In genomic region chr2:69776886-69777777, GRCh38 we compare ENCODE assay signal across 29 cellular contexts. TPM values are rescaled to one million over a fixed set of nuclear protein-coding genes. Genes with fewer than 3 reads are reported as not detected.
DNase-seq lines count a peak whose midpoint lies in the region; ATAC-seq, FAIRE-seq and TF ChIP-seq lines count a peak whose summit lies in the region.
"Had no signal": no experiment of that assay in that cellular context is flagged by ENCODE, and none has a peak within 500 bp of the region (broad histone marks: within the 10 kb centered on the region; RNA-seq: fewer than 3 reads in every experiment).

No MANE protein-coding gene starts in this region.

- H2BK5ac ChIP-seq in H1 (ENCODE audit: low read depth, low read length) (peak overlapping the region; percentile 66; the same call in 1 of the 2 replicates), mesenchymal stem cell (ENCODE audit: low read depth, low read length, poor library complexity, severe bottlenecking) (no peak overlapping the region)

- H2BK12ac ChIP-seq in H1 (ENCODE audit: low read depth, low read length) (peak overlapping the region; percentile 76), mesenchymal stem cell (ENCODE audit: low read length in 2 of 2) (peak overlapping the region; percentile 28 to 45)

- H3K79me1 ChIP-seq in H1 (ENCODE audit: low read depth, low read length) (no peaks in the 10 kb centered on the region), mesenchymal stem cell (replicated peaks; ENCODE audit: low read length, poor library complexity, severe bottlenecking) (peaks cover 31% of the 10 kb centered on the region)

- H3K18ac ChIP-seq in H1 (ENCODE audit: extremely low read depth, low read length) (peak overlapping the region; percentile 62), mesenchymal stem cell (ENCODE audit: low read depth in 1 of 2, low read length in 2 of 2) (no peak overlapping the region)

- intact Hi-C loops in natural killer cell (cut with micrococcal nuclease), result loop anchor here (5.0 kb wide), 1 partner anchor 35 kb away; the partner anchor contains the start of gene ANXA4

- H4K20me1 ChIP-seq in H1 (replicated peaks in 1 of 2; ENCODE audit: control insufficient read depth in 1 of 2, insufficient read depth in 2 of 2, low read length in 2 of 2), result no peaks in the 10 kb centered on the region

- peak in 1 of 2 experiments; percentile 91; a peak in 1 of 3 replicates for TF ChIP-seq EP300 in H1 (IDR thresholded peaks at IDR 0.05; ENCODE audit: borderline replicate concordance in 1 of 2, low read depth in 2 of 2, low read length in 2 of 2)

- FAIRE-seq in H1 (lab: Jason Lieb, UNC), result no peak
- FAIRE-seq: A204.1 had no signal

- H3K36me3 Mint-ChIP-seq in natural killer cell, result no peaks in the 10 kb centered on the region
- H3K36me3 Mint-ChIP-seq in natural killer cell treated with Interleukin-12 subunit alpha and Interleukin-12 subunit beta and Interleukin-15 and Interleukin-18, amount 100 ng/mL, for 72 hours, result no peaks in the 10 kb centered on the region
- H3K36me3 Mint-ChIP-seq: stimulated activated effector memory CD8-positive, alpha-beta T cell treated with anti-CD3 and anti-CD28 coated beads, Interleukin-12 subunit alpha, Interleukin-12 subunit beta, amount 100 ng/mL, for 72 hours had no signal

- H2BK20ac ChIP-seq in H1 (ENCODE audit: low read length), result 0 out of 2 replicates have a peak overlapping the region, but pooled peaks have one; percentile 64

- H2AK5ac ChIP-seq in H1 (ENCODE audit: low read depth, low read length) (peak overlapping the region; percentile 33; the same call in 1 of the 2 replicates), mesenchymal stem cell (ENCODE audit: low read length, severe bottlenecking) (peak overlapping the region; percentile 80)

- H3K4me1 ChIP-seq in H1 (replicated peaks in 1 of 4; ENCODE audit: control insufficient read depth in 3 of 4, insufficient read depth in 4 of 4, low read length in 3 of 4) (peaks cover 2 to 26% (median 13%) of the 10 kb centered on the region in 4 experiments), mesenchymal stem cell (ENCODE audit: control insufficient read depth, insufficient read depth, low read depth, low read length) (peaks cover 12% of the 10 kb centered on the region)

- H3K9ac ChIP-seq in H1 (replicated peaks in 1 of 4; ENCODE audit: extremely low read depth in 1 of 4, low read depth in 3 of 4, low read length in 3 of 4) (no peak overlapping the region), mesenchymal stem cell (ENCODE audit: low read length) (no peak overlapping the region)

- H3K27ac ChIP-seq in H1 (ENCODE audit: low read depth, low read length) (peak overlapping the region; percentile 74), mesenchymal stem cell (ENCODE audit: low read length, poor library complexity, severe bottlenecking) (no peak overlapping the region)

- H3K23me2 ChIP-seq in H1 (ENCODE audit: low read depth, low read length), result no peaks in the 10 kb centered on the region

- H3K79me2 ChIP-seq in H1 (ENCODE audit: control insufficient read depth in 1 of 2, insufficient read depth in 2 of 2, low read length in 2 of 2), result no peaks in the 10 kb centered on the region

- H4K5ac ChIP-seq in H1 (ENCODE audit: insufficient read length, low read depth, low read length), result peak overlapping the region; percentile 29

- H3K14ac ChIP-seq in H1 (ENCODE audit: insufficient read length), result no peak overlapping the region
- H3K14ac ChIP-seq in mesenchymal stem cell (ENCODE audit: low read length in 2 of 2), result no peak overlapping the region

- ATAC-seq in natural killer cell (no peak), HG02798 (IDR thresholded peaks at IDR 0.05; ENCODE audit: poor library complexity, unreplicated experiment) (no peak)
- ATAC-seq in natural killer cell treated with Interleukin-12 subunit alpha and Interleukin-12 subunit beta and Interleukin-15 and Interleukin-18, amount 100 ng/mL, for 72 hours, result no peak
- ATAC-seq: activated T-helper 17 cell treated with anti-CD3 and anti-CD28 coated beads, Interleukin-2, amount 50 U/mL, for 72 hours; gastrocnemius medialis; left ventricle myocardium superior; stimulated activated effector memory CD8-positive, alpha-beta T cell treated with anti-CD3 and anti-CD28 coated beads, Interleukin-12 subunit alpha, Interleukin-12 subunit beta, amount 100 ng/mL, for 72 hours had no signal

- no peak for TF ChIP-seq CTCF in natural killer cell (IDR thresholded peaks at IDR 0.05)
- no peak for TF ChIP-seq CTCF in H1 (IDR thresholded peaks at IDR 0.05; ENCODE audit: control extremely low read depth in 1 of 3, insufficient read depth in 1 of 3, low read depth in 1 of 3, low read length in 3 of 3)

- peak in 1 of 2 experiments; percentile 16; a peak in 1 of 3 replicates for TF ChIP-seq POLR2A in H1 (IDR thresholded peaks at IDR 0.05; ENCODE audit: control extremely low read depth in 1 of 2, low read depth in 2 of 2, low read length in 2 of 2)

- H4K91ac ChIP-seq in H1 (replicated peaks; ENCODE audit: insufficient read length, low read length) (no peak overlapping the region), mesenchymal stem cell (ENCODE audit: low read length) (peak overlapping the region; percentile 4)

- no peak for TF ChIP-seq RAD21 in H1 (IDR thresholded peaks at IDR 0.05 in 1 of 2, conservative IDR thresholded peaks at IDR 0.05 in 1 of 2; ENCODE audit: low read depth in 2 of 2, low read length in 2 of 2)

- H3K9me3 ChIP-seq in H1 (ENCODE audit: insufficient read depth in 2 of 2, low read depth in 1 of 2, low read length in 1 of 2), result no peaks in the 10 kb centered on the region
- no peaks in the 10 kb centered on the region for H3K9me3 ChIP-seq in mesenchymal stem cell (ENCODE audit: control insufficient read depth, low read length)
- H3K9me3 ChIP-seq: gastrocnemius medialis, upper lobe of left lung had no signal

- H3K27me3 ChIP-seq in H1 (replicated peaks in 1 of 4; ENCODE audit: control insufficient read depth in 3 of 4, extremely low read depth in 1 of 4, insufficient read depth in 3 of 4, low read length in 3 of 4), result no peaks in the 10 kb centered on the region
- H3K27me3 ChIP-seq in mesenchymal stem cell (ENCODE audit: control insufficient read depth in 1 of 2, insufficient read depth in 1 of 2, low read length in 2 of 2), result no peaks in the 10 kb centered on the region
- H3K27me3 ChIP-seq: gastrocnemius medialis, upper lobe of left lung had no signal

- H3K23ac ChIP-seq in H1 (ENCODE audit: insufficient read length) (no peak overlapping the region), mesenchymal stem cell (ENCODE audit: low read length in 2 of 2) (no peak overlapping the region)

- H3K4me3 Mint-ChIP-seq in natural killer cell, result no peak overlapping the region
- no peak overlapping the region for H3K4me3 Mint-ChIP-seq in natural killer cell treated with Interleukin-12 subunit alpha and Interleukin-12 subunit beta and Interleukin-15 and Interleukin-18, amount 100 ng/mL, for 72 hours
- H3K4me3 Mint-ChIP-seq: activated naive CD4-positive, alpha-beta T cell treated with anti-CD3 and anti-CD28 coated beads, Interleukin-2, amount 10 ng/mL, durations not matched to agents 7 days and 5 days; activated T-helper 17 cell treated with anti-CD3 and anti-CD28 coated beads, Interleukin-2, amount 50 U/mL, for 72 hours; brain; CD4-positive, alpha-beta T cell; stimulated activated effector memory CD8-positive, alpha-beta T cell treated with anti-CD3 and anti-CD28 coated beads, Interleukin-12 subunit alpha, Interleukin-12 subunit beta, amount 100 ng/mL, for 72 hours had no signal

- H3K4me2 ChIP-seq in H1 (ENCODE audit: insufficient read depth in 1 of 2, low read depth in 2 of 2, low read length in 2 of 2) (peak overlapping the region; percentile 47 to 58; a peak in 2 of 4 replicates), mesenchymal stem cell (ENCODE audit: low read length, poor library complexity, severe bottlenecking) (no peak overlapping the region)

- POLR2A ChIA-PET in H1 (lab: Charles Lee; ENCODE audit: partially characterized antibody), result interaction anchor here (0.6 to 2.7 kb wide), 9 partner anchors 9 to 347 kb away, joined by 3 to 9 read pairs (median 3); partner anchors contain the start of gene ANXA4

- no peak overlapping the region for H2BK120ac ChIP-seq in H1 (replicated peaks; ENCODE audit: low read depth, low read length)
- H2BK120ac ChIP-seq in mesenchymal stem cell (ENCODE audit: low read depth, low read length), result no peak overlapping the region

- H3K56ac ChIP-seq in H1 (replicated peaks; ENCODE audit: insufficient read length, low read depth, low read length), result no peak overlapping the region

- H4K8ac ChIP-seq in H1 (ENCODE audit: extremely low read depth, insufficient read depth, low read length) (no peak overlapping the region), mesenchymal stem cell (ENCODE audit: low read length) (no peak overlapping the region)

- CTCF ChIA-PET in H1 (lab: Charles Lee; ENCODE audit: partially characterized antibody), result interaction anchor here (0.5 to 3.9 kb wide), 7 partner anchors 9 to 401 kb away, joined by 3 to 16 read pairs (median 3); no protein-coding TSS in a partner anchor

- no peaks in the 10 kb centered on the region for H3K27me3 Mint-ChIP-seq in natural killer cell (ENCODE audit: low read depth in 2 of 2)
- no peaks in the 10 kb centered on the region for H3K27me3 Mint-ChIP-seq in natural killer cell treated with Interleukin-12 subunit alpha and Interleukin-12 subunit beta and Interleukin-15 and Interleukin-18, amount 100 ng/mL, for 72 hours
- H3K27me3 Mint-ChIP-seq: activated T-helper 17 cell treated with anti-CD3 and anti-CD28 coated beads, Interleukin-2, amount 50 U/mL, for 72 hours; CD4-positive, alpha-beta T cell had no signal

- H3K36me3 ChIP-seq in H1 (ENCODE audit: control insufficient read depth in 2 of 4, insufficient read depth in 4 of 4, low read length in 3 of 4) (no peaks in the 10 kb centered on the region), mesenchymal stem cell (ENCODE audit: control insufficient read depth in 1 of 2, insufficient read depth in 2 of 2, low read depth in 1 of 2, low read length in 2 of 2) (peaks cover 15 to 16% of the 10 kb centered on the region in 2 experiments)
- H3K36me3 ChIP-seq: gastrocnemius medialis, upper lobe of left lung had no signal

- H2AFZ ChIP-seq in H1 (ENCODE audit: low read length) (no peak overlapping the region), mesenchymal stem cell (ENCODE audit: low read depth, low read length) (no peak overlapping the region)

- no peaks in the 10 kb centered on the region for H3K9me3 Mint-ChIP-seq in natural killer cell
- H3K9me3 Mint-ChIP-seq in natural killer cell treated with Interleukin-12 subunit alpha and Interleukin-12 subunit beta and Interleukin-15 and Interleukin-18, amount 100 ng/mL, for 72 hours, result no peaks in the 10 kb centered on the region
- H3K9me3 Mint-ChIP-seq: activated T-helper 17 cell treated with anti-CD3 and anti-CD28 coated beads, Interleukin-2, amount 50 U/mL, for 72 hours; CD4-positive, alpha-beta T cell; stimulated activated effector memory CD8-positive, alpha-beta T cell treated with anti-CD3 and anti-CD28 coated beads, Interleukin-12 subunit alpha, Interleukin-12 subunit beta, amount 100 ng/mL, for 72 hours had no signal

- H3K4me3 ChIP-seq in H1 (ENCODE audit: extremely low read depth in 1 of 4, insufficient read depth in 2 of 4, low read depth in 3 of 4, low read length in 4 of 4) (peak overlapping the region in 1 of 4 experiments; percentile 18; a peak in 1 of 8 replicates), mesenchymal stem cell (ENCODE audit: insufficient read depth in 1 of 2, low read depth in 1 of 2, low read length in 2 of 2) (no peak overlapping the region)
- H3K4me3 ChIP-seq: gastrocnemius medialis, upper lobe of left lung had no signal

- H3K27ac Mint-ChIP-seq in natural killer cell, result peak overlapping the region; percentile 38 to 82
- H3K27ac Mint-ChIP-seq in natural killer cell treated with Interleukin-12 subunit alpha and Interleukin-12 subunit beta and Interleukin-15 and Interleukin-18, amount 100 ng/mL, for 72 hours, result no peak overlapping the region
- H3K27ac Mint-ChIP-seq: activated naive CD4-positive, alpha-beta T cell treated with anti-CD3 and anti-CD28 coated beads, Interleukin-2, amount 10 ng/mL, durations not matched to agents 7 days and 5 days; activated T-helper 17 cell treated with anti-CD3 and anti-CD28 coated beads, Interleukin-2, amount 50 U/mL, for 72 hours; CD4-positive, alpha-beta T cell; stimulated activated effector memory CD8-positive, alpha-beta T cell treated with anti-CD3 and anti-CD28 coated beads, Interleukin-12 subunit alpha, Interleukin-12 subunit beta, amount 100 ng/mL, for 72 hours had no signal

- WGBS in H1 (ENCODE audit: extremely low coverage in 1 of 2, insufficient coverage in 1 of 2, insufficient read length in 1 of 2, insufficient replicate concordance in 2 of 2, low coverage in 1 of 2, low lambda C conversion rate in 2 of 2, missing lambda C conversion rate in 1 of 2), 2 experiments, result 55% methylated on average over 9 of the region's 9 CpGs; no CpG with 5 or more reads in 1 of the 2 experiments
- 49% methylated on average over 2 of the region's 9 CpGs for WGBS in mesenchymal stem cell

- DNase-seq in natural killer cell, result no peak
- no peak for DNase-seq in natural killer cell treated with Interleukin-12 subunit alpha and Interleukin-12 subunit beta and Interleukin-15 and Interleukin-18, amount 100 ng/mL, for 72 hours (ENCODE audit: low spot score)
- DNase-seq in H1 (ENCODE audit: low read depth in 1 of 2, low spot score in 2 of 2), result peak in 1 of 2 experiments; percentile 17
- no peak for DNase-seq in mesenchymal stem cell
- no peak for DNase-seq in NCI-H1105 treated with DMSO at 0.1 percent for 48 hours (lab: John Stamatoyannopoulos, UW)
- DNase-seq in 8988T, result no peak
- DNase-seq in NCI-H226, result no peak
- DNase-seq: activated CD4-positive, alpha-beta T cell treated with anti-CD3 and anti-CD28 coated beads for 48 hours; activated naive CD4-positive, alpha-beta T cell treated with anti-CD3 and anti-CD28 coated beads, Interleukin-2, amount 10 ng/mL, durations not matched to agents 7 days and 5 days; AML-193; CD4-positive, alpha-beta T cell; gastrocnemius medialis; hippocampal formation; KBM-7; left ventricle myocardium superior; NCI-H1092; NCI-H187; NCI-H2171; NCI-H510A; occipital lobe; stimulated activated CD4-positive, alpha-beta T cell treated with anti-CD3 and anti-CD28 coated beads, Interleukin-15, amount 100 ng/mL, for 24 hours; substantia nigra; T-helper 9 cell; upper lobe of left lung had no signal

- H2BK15ac ChIP-seq in H1 (ENCODE audit: low read length), result no peak overlapping the region
- H2BK15ac ChIP-seq in mesenchymal stem cell (ENCODE audit: low read depth, poor library complexity, severe bottlenecking), result peak overlapping the region; percentile 36

- peaks cover 50 to 54% of the 10 kb centered on the region in 2 donors for H3K4me1 Mint-ChIP-seq in natural killer cell
- peaks cover 32 to 44% of the 10 kb centered on the region in 2 donors for H3K4me1 Mint-ChIP-seq in natural killer cell treated with Interleukin-12 subunit alpha and Interleukin-12 subunit beta and Interleukin-15 and Interleukin-18, amount 100 ng/mL, for 72 hours (ENCODE audit: low read depth in 2 of 2)

- no peak overlapping the region for H3K4ac ChIP-seq in H1 (replicated peaks; ENCODE audit: insufficient read length, low read depth, low read length)
- H3K4ac ChIP-seq in mesenchymal stem cell (ENCODE audit: low read depth in 1 of 2, low read length in 2 of 2), result peak overlapping the region in 1 of 2 experiments; percentile 21

RNA-seq across cellular contexts. Expression of gene ANXA4, which starts 35.2 kb away (rescaled TPM):
- total RNA-seq in natural killer cell, result 10 to 100 TPM; 44.6 to 63.6 (median 55.8) TPM
- 10 to 100 TPM; 15.2 to 21.7 TPM for total RNA-seq in natural killer cell treated with Interleukin-12 subunit alpha and Interleukin-12 subunit beta and Interleukin-15 and Interleukin-18, amount 100 ng/mL, for 72 hours
- total RNA-seq in H1 (2021; fragmentation: NEBNext Ultra II Directional; extraction: Animal tissue kit (Norgen Biotek cat#: 25700)), result 16.9 and 17.6 TPM in 2 replicates
- 8.9 and 9.4 TPM in 2 replicates for polyA plus RNA-seq in H1 (2011; rRNA removed)
- 17.2 TPM for polyA plus RNA-seq in H1 (2011; cell fraction: cytosol; rRNA removed)
- polyA plus RNA-seq in H1 (2011; cell fraction: nucleus; rRNA removed), result 20.7 TPM
- polyA plus RNA-seq in H1 (2012, experiment 1 of 2), result 21.8 to 31.5 TPM (median 26.2 TPM) in 4 replicates
- polyA plus RNA-seq in H1 (2012, experiment 2 of 2), result 5.4 TPM
- 10.7 TPM for polyA plus RNA-seq in H1 (2013, experiment 1 of 2)
- 9.8 TPM for polyA plus RNA-seq in H1 (2013, experiment 2 of 2)
- polyA minus RNA-seq in H1 (2011; rRNA and poly(A)+ RNA removed), result 24.1 and 26.9 TPM in 2 replicates
- 6.3 TPM for polyA minus RNA-seq in H1 (2011; cell fraction: cytosol; rRNA and poly(A)+ RNA removed)
- polyA minus RNA-seq in H1 (2011; cell fraction: nucleus; rRNA and poly(A)+ RNA removed), result 9.0 TPM
- 99.3 TPM for polyA plus RNA-seq in mesenchymal stem cell (2013, experiment 1 of 2)
- 95.9 TPM for polyA plus RNA-seq in mesenchymal stem cell (2013, experiment 2 of 2)

RNA-seq across cellular contexts. Expression of gene GMCL1, which starts 52.3 kb away (rescaled TPM):
- 10 to 100 TPM; 34.6 to 49.4 (median 35.9) TPM for total RNA-seq in natural killer cell
- total RNA-seq in natural killer cell treated with Interleukin-12 subunit alpha and Interleukin-12 subunit beta and Interleukin-15 and Interleukin-18, amount 100 ng/mL, for 72 hours, result 10 to 100 TPM; 18.6 to 36.7 TPM
- 21.9 and 26.1 TPM in 2 replicates for total RNA-seq in H1 (2021; fragmentation: NEBNext Ultra II Directional; extraction: Animal tissue kit (Norgen Biotek cat#: 25700))
- 6.3 and 6.5 TPM in 2 replicates for polyA plus RNA-seq in H1 (2011; rRNA removed)
- polyA plus RNA-seq in H1 (2011; cell fraction: cytosol; rRNA removed), result 10.0 TPM
- 8.7 TPM for polyA plus RNA-seq in H1 (2011; cell fraction: nucleus; rRNA removed)
- polyA plus RNA-seq in H1 (2012, experiment 1 of 2), result 8.0 to 14.4 TPM (median 11.8 TPM) in 4 replicates
- 1.5 TPM for polyA plus RNA-seq in H1 (2012, experiment 2 of 2)
- 26.4 TPM for polyA plus RNA-seq in H1 (2013, experiment 1 of 2)
- polyA plus RNA-seq in H1 (2013, experiment 2 of 2), result 28.5 TPM
- 8.5 and 13.7 TPM in 2 replicates for polyA minus RNA-seq in H1 (2011; rRNA and poly(A)+ RNA removed)
- polyA minus RNA-seq in H1 (2011; cell fraction: cytosol; rRNA and poly(A)+ RNA removed), result 22.4 TPM
- 11.0 TPM for polyA minus RNA-seq in H1 (2011; cell fraction: nucleus; rRNA and poly(A)+ RNA removed)
- polyA plus RNA-seq in mesenchymal stem cell (2013, experiment 1 of 2), result 9.3 TPM
- 8.6 TPM for polyA plus RNA-seq in mesenchymal stem cell (2013, experiment 2 of 2)

Comparison
In these comparisons a context has a peak if more than half of its experiments do, and no peak if none do; other contexts are left out.
1. H3K27ac Mint-ChIP-seq: peak in natural killer cell (2 of 2); none in natural killer cell treated with Interleukin-12 subunit alpha and Interleukin-12 subunit beta and Interleukin-15 and Interleukin-18, amount 100 ng/mL, for 72 hours (0 of 2).